In the genomic region with DNA sequence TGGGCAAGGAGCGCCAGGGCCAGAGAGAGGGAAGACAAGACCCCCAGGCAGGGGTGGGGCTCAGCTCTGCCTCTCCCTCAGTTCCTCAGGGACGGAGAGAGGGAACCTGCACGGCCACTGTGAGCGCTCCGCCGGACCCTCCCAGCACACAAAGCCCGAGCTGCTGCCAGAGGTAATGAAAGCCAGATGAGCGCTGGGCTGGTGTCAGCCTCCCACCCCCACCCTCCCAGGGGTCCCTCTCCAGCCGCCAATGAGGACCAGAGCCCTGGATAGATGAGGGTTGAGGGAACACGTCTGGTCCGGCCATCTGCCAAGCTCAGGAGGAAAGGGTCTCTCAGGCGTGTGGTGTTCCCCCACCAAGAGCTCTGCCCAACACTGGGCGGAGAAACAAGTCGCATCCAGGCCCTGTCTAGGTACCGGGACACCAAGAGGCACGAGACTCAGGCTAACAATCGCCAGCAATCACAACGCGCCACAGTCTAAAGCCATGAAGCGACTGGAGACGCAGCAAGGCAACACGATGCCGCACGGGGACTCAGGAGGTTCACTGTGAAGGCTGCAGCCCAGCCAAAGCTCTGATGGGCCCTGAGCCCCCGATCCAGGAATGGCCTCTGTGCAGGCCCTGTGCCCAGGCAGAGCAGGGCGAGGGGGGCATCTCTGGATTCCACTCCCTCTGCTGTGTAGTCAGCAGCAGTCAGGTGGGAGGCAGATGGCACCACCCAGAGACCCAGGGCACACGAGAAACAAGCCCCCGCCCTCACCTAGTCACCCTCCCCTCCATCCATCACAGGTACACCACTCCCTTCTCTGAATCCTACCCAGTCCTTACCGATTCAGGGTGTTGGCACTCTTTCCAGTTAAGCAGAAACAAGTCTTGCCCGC, we compare ENCODE assay signal across 8 cellular contexts. TPM values are rescaled to one million over a fixed set of nuclear protein-coding genes. Genes with fewer than 3 reads are reported as not detected.
DNase-seq lines count a peak whose midpoint lies in the region; ATAC-seq, FAIRE-seq and TF ChIP-seq lines count a peak whose summit lies in the region.

No MANE protein-coding gene starts in this region.

- peak; percentile 2 to 9 (median 4) for ATAC-seq in pancreas
- ATAC-seq in GM21576 (IDR thresholded peaks at IDR 0.05; ENCODE audit: unreplicated experiment), result no peak

- TF ChIP-seq CTCF in Peyer's patch (IDR thresholded peaks at IDR 0.05) (no peak), esophagus muscularis mucosa (IDR thresholded peaks at IDR 0.05) (no peak), pancreas (IDR thresholded peaks at IDR 0.05) (no peak)

- TF ChIP-seq EP300 in esophagus muscularis mucosa (IDR thresholded peaks at IDR 0.05), result no peak

- TF ChIP-seq POLR2A in Peyer's patch (IDR thresholded peaks at IDR 0.05), result no peak
- no peak for TF ChIP-seq POLR2A in esophagus muscularis mucosa (IDR thresholded peaks at IDR 0.05; ENCODE audit: low read depth)

- H3K4me1 ChIP-seq in Peyer's patch, result peaks cover 15 to 79% (median 45%) of the 10 kb centered on the region in 4 donors
- H3K4me1 ChIP-seq in esophagus muscularis mucosa, result peaks cover 83 to 89% (median 85%) of the 10 kb centered on the region in 4 donors
- H3K4me1 ChIP-seq in pancreas, result peaks cover 20 to 49% (median 28%) of the 10 kb centered on the region in 3 donors

- peak overlapping the region; percentile 87 to 92 (median 90) for H3K27ac ChIP-seq in Peyer's patch
- peak overlapping the region; percentile 88 to 93 (median 90) for H3K27ac ChIP-seq in esophagus muscularis mucosa (replicated peaks in 1 of 4)
- peak overlapping the region in 3 of 4 donors; percentile 16 to 70 (median 67) for H3K27ac ChIP-seq in pancreas

- H3K9me3 ChIP-seq in Peyer's patch (no peaks in the 10 kb centered on the region), esophagus muscularis mucosa (no peaks in the 10 kb centered on the region), pancreas (no peaks in the 10 kb centered on the region)

- WGBS in esophagus muscularis mucosa, result 15% methylated on average over 4 of the region's 30 CpGs
- WGBS in pancreas, 2 donors, result 54 to 58% methylated on average over 29 to 30 of the region's 30 CpGs

- H3K27me3 ChIP-seq in Peyer's patch (no peaks in the 10 kb centered on the region), esophagus muscularis mucosa (no peaks in the 10 kb centered on the region), pancreas (no peaks in the 10 kb centered on the region)

- intact Hi-C loops in esophagus muscularis mucosa (cut with DNase I) (no loop called here), pancreas (cut with DNase I) (no loop called here)

- peak overlapping the region; percentile 76 to 92 (median 84) for H3K4me3 ChIP-seq in Peyer's patch
- peak overlapping the region; percentile 73 to 88 (median 80) for H3K4me3 ChIP-seq in esophagus muscularis mucosa
- H3K4me3 ChIP-seq in pancreas, result peak overlapping the region in 3 of 4 donors; percentile 67 to 83 (median 70)

- no peak for FAIRE-seq in pancreas (lab: Jason Lieb, UNC)

- DNase-seq in DMS79 treated with DMSO at 0.1 percent for 48 hours (lab: John Stamatoyannopoulos, UW) (peak; percentile 42), Peyer's patch (no peak), esophagus muscularis mucosa (ENCODE audit: extremely low spot score) (no peak), pancreas (peak in 3 of 6 donors; percentile 54 to 74 (median 56)), glomerular visceral epithelial cell (ENCODE audit: extremely low spot score) (no peak)
- DNase-seq in effector CD8-positive, alpha-beta T cell (lab: John Stamatoyannopoulos, UW), result no peak
- no peak for DNase-seq in stimulated activated CD4-positive, alpha-beta T cell treated with anti-CD3 and anti-CD28 coated beads, Interleukin-12 subunit alpha, Interleukin-12 subunit beta, amount 100 ng/mL, for 4 hours

- H3K36me3 ChIP-seq in Peyer's patch (no peaks in the 10 kb centered on the region), esophagus muscularis mucosa (no peaks in the 10 kb centered on the region), pancreas (no peaks in the 10 kb centered on the region)

RNA-seq across cellular contexts. Expression of gene RALGDS, which starts 1.3 kb away (rescaled TPM):
- total RNA-seq in Peyer's patch (100 to 1,000 TPM in 2 of 4 donors, 10 to 100 TPM in 2; 53.1 to 237 (median 139) TPM), esophagus muscularis mucosa (10 to 100 TPM; 48.6 to 67.4 (median 54.8) TPM), pancreas (10 to 100 TPM; 16.1 to 31.9 (median 20.3) TPM)
- 10 to 100 TPM; 56.0 to 69.7 TPM for polyA plus RNA-seq in pancreas

RNA-seq across cellular contexts. Expression of gene GBGT1, which starts 44.0 kb away (rescaled TPM):
- total RNA-seq in Peyer's patch (10 to 100 TPM in 3 of 4 donors, 1 to 10 TPM in 1; 7.0 to 49.5 (median 14.1) TPM), esophagus muscularis mucosa (10 to 100 TPM; 15.9 to 19.1 (median 17.5) TPM), pancreas (10 to 100 TPM in 1 of 6 donors, 1 to 10 TPM in 5; 1.5 to 11.9 (median 3.1) TPM)
- polyA plus RNA-seq in pancreas, result 1 to 10 TPM; 4.5 to 4.6 TPM

RNA-seq across cellular contexts. Expression of gene CEL, which starts 57.9 kb away (rescaled TPM):
- total RNA-seq in Peyer's patch, result 1 to 10 TPM; 1.6 to 9.1 (median 5.8) TPM
- under 1 TPM; 0.17 to 0.42 (median 0.21) TPM for total RNA-seq in esophagus muscularis mucosa
- total RNA-seq in pancreas, result over 10,000 TPM; 11,290 to 24,413 (median 19,239) TPM
- polyA plus RNA-seq in pancreas, result 1,000 to 10,000 TPM; 2,560 to 4,565 TPM

Comparison
In these comparisons a context has a peak if more than half of its experiments do, and no peak if none do; other contexts are left out.
1. RNA of gene CEL, which starts 57.9 kb away (total RNA-seq): 11,290 to 24,413 TPM in pancreas; 1.6 to 9.1 TPM in Peyer's patch and 0.17 to 0.42 TPM in esophagus muscularis mucosa; every median in the first group is over 1,000 times any median in the second.
2. Peak in every context shown above with its lines, with median percentiles within 50 percentile points of each other: H3K27ac ChIP-seq and H3K4me3 ChIP-seq.